In the genomic region with DNA sequence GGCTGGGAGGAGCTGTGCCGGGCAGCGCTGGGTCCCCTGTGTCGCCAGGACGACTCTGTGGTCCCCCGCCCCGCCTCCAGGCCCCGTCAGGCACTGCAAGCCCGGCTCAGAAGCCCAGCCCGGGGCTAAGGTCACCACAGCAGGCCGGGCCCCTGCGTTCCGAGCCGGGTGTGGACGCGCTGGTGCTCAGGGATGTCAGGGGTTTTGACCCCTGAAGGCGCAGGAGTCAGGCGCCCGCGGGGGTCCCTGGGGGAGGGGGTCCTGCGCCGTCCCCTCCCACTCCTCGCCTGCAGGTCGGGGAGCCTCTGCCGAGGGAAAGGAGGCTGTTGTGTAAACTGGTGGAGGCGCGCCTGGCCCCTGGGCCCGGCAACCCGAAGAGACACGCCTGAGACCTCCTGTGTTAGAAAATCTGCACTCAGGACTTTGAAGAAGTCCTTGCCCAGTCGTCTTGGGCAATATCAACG, we compare ENCODE assay signal across 1 cellular context.
TF ChIP-seq lines count a peak whose summit lies in the region.

No MANE protein-coding gene starts in this region.

TF ChIP-seq in GM23338, 12 proteins besides CTCF, POLR2A, EP300 and RAD21 (continued from another document):
- TF ChIP-seq, protein P1, sequence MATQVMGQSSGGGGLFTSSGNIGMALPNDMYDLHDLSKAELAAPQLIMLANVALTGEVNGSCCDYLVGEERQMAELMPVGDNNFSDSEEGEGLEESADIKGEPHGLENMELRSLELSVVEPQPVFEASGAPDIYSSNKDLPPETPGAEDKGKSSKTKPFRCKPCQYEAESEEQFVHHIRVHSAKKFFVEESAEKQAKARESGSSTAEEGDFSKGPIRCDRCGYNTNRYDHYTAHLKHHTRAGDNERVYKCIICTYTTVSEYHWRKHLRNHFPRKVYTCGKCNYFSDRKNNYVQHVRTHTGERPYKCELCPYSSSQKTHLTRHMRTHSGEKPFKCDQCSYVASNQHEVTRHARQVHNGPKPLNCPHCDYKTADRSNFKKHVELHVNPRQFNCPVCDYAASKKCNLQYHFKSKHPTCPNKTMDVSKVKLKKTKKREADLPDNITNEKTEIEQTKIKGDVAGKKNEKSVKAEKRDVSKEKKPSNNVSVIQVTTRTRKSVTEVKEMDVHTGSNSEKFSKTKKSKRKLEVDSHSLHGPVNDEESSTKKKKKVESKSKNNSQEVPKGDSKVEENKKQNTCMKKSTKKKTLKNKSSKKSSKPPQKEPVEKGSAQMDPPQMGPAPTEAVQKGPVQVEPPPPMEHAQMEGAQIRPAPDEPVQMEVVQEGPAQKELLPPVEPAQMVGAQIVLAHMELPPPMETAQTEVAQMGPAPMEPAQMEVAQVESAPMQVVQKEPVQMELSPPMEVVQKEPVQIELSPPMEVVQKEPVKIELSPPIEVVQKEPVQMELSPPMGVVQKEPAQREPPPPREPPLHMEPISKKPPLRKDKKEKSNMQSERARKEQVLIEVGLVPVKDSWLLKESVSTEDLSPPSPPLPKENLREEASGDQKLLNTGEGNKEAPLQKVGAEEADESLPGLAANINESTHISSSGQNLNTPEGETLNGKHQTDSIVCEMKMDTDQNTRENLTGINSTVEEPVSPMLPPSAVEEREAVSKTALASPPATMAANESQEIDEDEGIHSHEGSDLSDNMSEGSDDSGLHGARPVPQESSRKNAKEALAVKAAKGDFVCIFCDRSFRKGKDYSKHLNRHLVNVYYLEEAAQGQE (IDR thresholded peaks at IDR 0.05; ENCODE audit: unreplicated experiment), result no peak
- TF ChIP-seq ZNF462 (CRISPR knock-in tag; IDR thresholded peaks at IDR 0.05), result no peak
- no peak for TF ChIP-seq EZH2 (IDR thresholded peaks at IDR 0.05; ENCODE audit: low read depth, unreplicated experiment)
- no peak for TF ChIP-seq STAT1 (IDR thresholded peaks at IDR 0.05; ENCODE audit: unreplicated experiment)
- no peak for TF ChIP-seq POLR2AphosphoS5 (IDR thresholded peaks at IDR 0.05; ENCODE audit: low read depth)
- TF ChIP-seq ZNF331 (CRISPR knock-in tag; IDR thresholded peaks at IDR 0.05; ENCODE audit: low read depth), result no peak
- TF ChIP-seq CREB1 (CRISPR knock-in tag; IDR thresholded peaks at IDR 0.05; ENCODE audit: low read depth), result no peak
- TF ChIP-seq EZH2phosphoT487 (IDR thresholded peaks at IDR 0.05; ENCODE audit: unreplicated experiment), result no peak
